8 cellular contexts compared by ENCODE assay signal in the genomic region with DNA sequence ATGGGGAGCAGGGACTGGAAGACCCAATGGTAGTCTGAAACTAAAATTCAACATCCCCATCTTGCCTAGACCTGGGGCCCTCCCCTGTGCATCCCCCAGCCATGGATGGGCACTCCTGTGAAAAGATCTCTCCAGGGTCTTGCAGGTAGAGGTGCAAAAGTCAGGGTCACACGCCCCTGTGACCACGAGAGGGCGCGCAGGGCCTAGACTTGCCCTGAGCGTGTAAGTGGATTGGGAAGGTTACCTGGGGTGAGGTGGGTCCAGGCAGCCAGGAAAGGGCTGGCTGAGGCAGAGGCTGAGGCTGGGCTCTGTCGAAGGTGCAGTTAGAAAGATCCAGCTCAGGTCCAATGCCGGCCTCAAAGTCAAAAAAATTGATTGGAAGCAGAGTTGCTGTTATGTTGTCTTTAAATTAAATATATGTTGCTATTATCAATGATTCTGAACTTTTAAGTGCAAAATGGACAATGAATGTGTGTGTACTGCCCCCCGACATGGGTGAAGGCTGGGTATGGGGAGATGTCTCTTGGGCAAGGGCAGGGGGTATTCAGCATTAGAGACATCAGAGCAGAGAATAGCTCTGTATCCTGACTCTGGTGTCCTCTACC. TPM values are rescaled to one million over a fixed set of nuclear protein-coding genes. Genes with fewer than 3 reads are reported as not detected.
DNase-seq lines count a peak whose midpoint lies in the region; ATAC-seq, FAIRE-seq and TF ChIP-seq lines count a peak whose summit lies in the region.

No MANE protein-coding gene starts in this region.

- H3K27me3 ChIP-seq in BJ (ENCODE audit: control insufficient read depth, insufficient read depth, low read length) = peaks cover 35% of the 10 kb centered on the region
- peaks cover 14% of the 10 kb centered on the region for H3K27me3 ChIP-seq in H7 (ENCODE audit: control insufficient read depth, insufficient read depth, low read length)
- H3K27me3 ChIP-seq in pancreas = no peaks in the 10 kb centered on the region

- POLR2A ChIA-PET in BJ (lab: Charles Lee) = no interaction called here

- ATAC-seq in pancreas (peak; percentile 80 to 91 (median 86)), GM21423 (IDR thresholded peaks at IDR 0.05; ENCODE audit: unreplicated experiment) (no peak)

- TF ChIP-seq CTCF in BJ (IDR thresholded peaks at IDR 0.05; ENCODE audit: insufficient read depth, low read depth, low read length) (peak; percentile 80), fibroblast of mammary gland (conservative IDR thresholded peaks at IDR 0.05; ENCODE audit: control insufficient read depth, insufficient read depth, low read depth, low read length) (peak; percentile 69), pancreas (IDR thresholded peaks at IDR 0.05) (peak; percentile 68 to 85 (median 72))

- H3K36me3 ChIP-seq in BJ (ENCODE audit: control insufficient read depth, insufficient read depth, low read length) (no peaks in the 10 kb centered on the region), H7 (replicated peaks; ENCODE audit: control insufficient read depth, insufficient read depth, low read length) (no peaks in the 10 kb centered on the region), pancreas (no peaks in the 10 kb centered on the region)

- no peak for FAIRE-seq in pancreas (lab: Jason Lieb, UNC)

- H3K4me3 ChIP-seq in BJ (ENCODE audit: low read depth, low read length) (no peak overlapping the region), H7 (ENCODE audit: insufficient read depth, low read depth, low read length) (no peak overlapping the region), fibroblast of mammary gland (ENCODE audit: control insufficient read depth, low read depth, low read length) (no peak overlapping the region), pancreas (no peak overlapping the region)

- H3K4me1 ChIP-seq in pancreas = peaks cover 0 to under 1% (median 0%) of the 10 kb centered on the region in 3 donors

- H3K27ac ChIP-seq in pancreas = no peak overlapping the region

- DNase-seq in BJ (ENCODE audit: low read depth) (no peak), H7 (peak; percentile 91), NCI-H510A treated with DMSO at 0.1 percent for 48 hours (lab: John Stamatoyannopoulos, UW) (peak; percentile 18), fibroblast of mammary gland (ENCODE audit: low read depth) (peak; percentile 49), pancreas (peak; percentile 66 to 90 (median 82)), cortex of kidney (lab: John Stamatoyannopoulos, UW) (no peak)
- DNase-seq in activated CD8-positive, alpha-beta memory T cell treated with anti-CD3 and anti-CD28 coated beads, Interleukin-2, amount 50 U/mL, for 48 hours = peak; percentile 83

- intact Hi-C loops in pancreas (cut with DNase I) = loop anchor here in 2 of 3 donors (5.0 kb wide), 2 partner anchors 62 to 67 kb away; no protein-coding TSS in a partner anchor

- CTCF ChIA-PET in BJ (lab: Yijun Ruan, JAX) = interaction anchor here (1.1 to 16.4 kb wide), 8 partner anchors 11 to 274 kb away, joined by 3 to 250 read pairs (median 28); no protein-coding TSS in a partner anchor

- no peaks in the 10 kb centered on the region for H3K9me3 ChIP-seq in pancreas

- 8 to 11% methylated on average over 8 of the region's 8 CpGs for WGBS in pancreas, 2 donors

RNA-seq across cellular contexts. Expression of gene POU2F3, which starts 4.8 kb away (rescaled TPM):
- 0.06 TPM in 1 of 2 replicates, not detected in the other for polyA plus RNA-seq in BJ (2011; rRNA removed)
- polyA minus RNA-seq in BJ (2011; rRNA and poly(A)+ RNA removed) = not detected in 2 replicates
- total RNA-seq in H7 (2014; rRNA removed; shearing (Covaris generic)) = 0.81 TPM in 1 of 2 replicates, not detected in the other
- total RNA-seq in pancreas = 1 to 10 TPM in 1 of 6 donors, under 1 TPM in 5; 0.12 to 2.6 (median 0.23) TPM
- polyA plus RNA-seq in pancreas = under 1 TPM; 0.27 to 0.54 TPM

RNA-seq across cellular contexts. Expression of gene OAF, which starts 24.3 kb away (rescaled TPM):
- polyA plus RNA-seq in BJ (2011; rRNA removed) (32.8 and 47.5 TPM in 2 replicates), pancreas (10 to 100 TPM; 21.6 to 35.0 TPM)
- 13.8 and 22.0 TPM in 2 replicates for polyA minus RNA-seq in BJ (2011; rRNA and poly(A)+ RNA removed)
- total RNA-seq in H7 (2014; rRNA removed; shearing (Covaris generic)) = 11.6 and 15.8 TPM in 2 replicates
- 10 to 100 TPM; 37.1 to 88.3 (median 49.0) TPM for total RNA-seq in pancreas

Comparison
In these comparisons a context has a peak if more than half of its experiments do, and no peak if none do; other contexts are left out.
1. DNase-seq: peak in H7 (single experiment), NCI-H510A treated with DMSO at 0.1 percent for 48 hours (single experiment), activated CD8-positive, alpha-beta memory T cell treated with anti-CD3 and anti-CD28 coated beads, Interleukin-2, amount 50 U/mL, for 48 hours (single experiment), fibroblast of mammary gland (single experiment) and pancreas (6 of 6); none in BJ (single experiment) and cortex of kidney (single experiment).
2. Peak in every context shown above with its lines, with median percentiles within 50 percentile points of each other: CTCF ChIP-seq.